Comparison of ENCODE assay signal across 14 cellular contexts in genomic region chr20:4894981-4895381, GRCh38.
DNase-seq lines count a peak whose midpoint lies in the region; ATAC-seq and TF ChIP-seq lines count a peak whose summit lies in the region.
"Had no signal": no experiment of that assay in that cellular context is flagged by ENCODE, and none has a peak within 500 bp of the region (broad histone marks: within the 10 kb centered on the region; RNA-seq: fewer than 3 reads in every experiment).

No MANE protein-coding gene starts in this region.

- BruUV-seq in OCI-LY7 (replicated peaks; lab: Mats Ljungman, UMichigan): no TSS peak

- H3K79me2 ChIP-seq in OCI-LY7 (ENCODE audit: insufficient read depth, low read depth, low read length): no peaks in the 10 kb centered on the region

- H3K27ac ChIP-seq in OCI-LY7 (ENCODE audit: low read depth, low read length, poor library complexity, severe bottlenecking) (no peak overlapping the region), transverse colon (no peak overlapping the region)
- H3K27ac ChIP-seq: breast epithelium had no signal

- peaks cover 20% of the 10 kb centered on the region for H3K4me1 ChIP-seq in OCI-LY7 (ENCODE audit: insufficient read depth, low read length, poor library complexity, severe bottlenecking)
- H3K4me1 ChIP-seq in transverse colon: peaks cover 0 to 24% (median 8%) of the 10 kb centered on the region in 4 donors
- H3K4me1 ChIP-seq: breast epithelium had no signal

- WGBS in transverse colon (ENCODE audit: low coverage in 1 of 2), 2 donors: 81% methylated on average over 8 of the region's 8 CpGs; no CpG with 5 or more reads in 1 of the 2 donors

- no peak overlapping the region for H2AFZ ChIP-seq in OCI-LY7 (ENCODE audit: low read length)

- no peak for TF ChIP-seq EP300 in transverse colon (IDR thresholded peaks at IDR 0.05; ENCODE audit: low read depth)

- no peaks in the 10 kb centered on the region for H3K9me2 ChIP-seq in OCI-LY7 (ENCODE audit: insufficient read depth, low read length)

- DNase-seq in activated CD8-positive, alpha-beta memory T cell treated with anti-CD3 and anti-CD28 coated beads, Interleukin-2, amount 50 U/mL, for 48 hours: peak; percentile 28
- no peak for DNase-seq in activated CD8-positive, alpha-beta memory T cell treated with anti-CD3 and anti-CD28 coated beads, Interleukin-2, amount 50 U/mL, for 4 hours
- peak; percentile 29 for DNase-seq in OCI-LY7 (ENCODE audit: low spot score)
- DNase-seq in left lobe of liver (ENCODE audit: low spot score): no peak
- peak; percentile 51 for DNase-seq in superior temporal gyrus (ENCODE audit: extremely low spot score)
- no peak for DNase-seq in transverse colon
- no peak for DNase-seq in NCI-H2107 (lab: John Stamatoyannopoulos, UW)
- DNase-seq: activated CD4-positive, alpha-beta T cell treated with anti-CD3 and anti-CD28 coated beads, Interleukin-2, amount 50 U/mL, for 1 hour; activated gamma-delta T cell treated with Interleukin-2 at 50 U/mL for 16 hours; NCI-H2227 treated with DMSO at 0.1 percent for 48 hours; PC-3; T-helper 1 cell had no signal

- POLR2A ChIA-PET in OCI-LY7 (lab: Charles Lee): interaction anchor here (0.9 kb wide), 1 partner anchor 11 kb away, joined by 3 read pairs; no protein-coding TSS in a partner anchor

- H3K9me3 ChIP-seq in OCI-LY7 (ENCODE audit: low read length): no peaks in the 10 kb centered on the region
- no peaks in the 10 kb centered on the region for H3K9me3 ChIP-seq in transverse colon
- H3K9me3 ChIP-seq: breast epithelium had no signal

- H3K36me3 ChIP-seq in OCI-LY7 (ENCODE audit: insufficient read depth, low read length): peaks cover 13% of the 10 kb centered on the region
- H3K36me3 ChIP-seq in transverse colon: no peaks in the 10 kb centered on the region
- H3K36me3 ChIP-seq: breast epithelium had no signal

- H3K4me3 ChIP-seq in OCI-LY7 (ENCODE audit: low read depth, low read length, poor library complexity, severe bottlenecking) (no peak overlapping the region), transverse colon (no peak overlapping the region)
- H3K4me3 ChIP-seq: breast epithelium had no signal

- H4K20me1 ChIP-seq in OCI-LY7 (ENCODE audit: insufficient read depth, low read length): no peaks in the 10 kb centered on the region

- no peaks in the 10 kb centered on the region for H3K27me3 ChIP-seq in transverse colon
- H3K27me3 ChIP-seq: breast epithelium had no signal

- H3K4me2 ChIP-seq in OCI-LY7 (ENCODE audit: low read length): peak overlapping the region; percentile 22

- in situ Hi-C loops in transverse colon (cut with MboI; ENCODE audit: low pct_ligation_motif_present in 1 of 4, low pct_unique_long_range_greater_than_20kb in 1 of 4, low sequenced_read_pairs in 3 of 4): no loop called here

- CTCF ChIA-PET in OCI-LY7 (lab: Charles Lee; ENCODE audit: unreplicated experiment): no interaction called here

- intact Hi-C loops in OCI-LY7 (cut with micrococcal nuclease; ENCODE audit: unreplicated experiment) (no loop called here), transverse colon (cut with DNase I; ENCODE audit: low total_unique reads) (no loop called here)

- TF ChIP-seq POLR2A in transverse colon (IDR thresholded peaks at IDR 0.05): no peak

- no peak for TF ChIP-seq CTCF in OCI-LY7 (conservative IDR thresholded peaks at IDR 0.05; ENCODE audit: low read length)
- TF ChIP-seq CTCF in transverse colon (IDR thresholded peaks at IDR 0.05): no peak

- peak; percentile 26 for ATAC-seq in left lobe of liver
- ATAC-seq in HG03378 (IDR thresholded peaks at IDR 0.05; ENCODE audit: unreplicated experiment): no peak
- ATAC-seq: PC-3 had no signal

Comparison
In these comparisons a context has a peak if more than half of its experiments do, and no peak if none do; other contexts are left out.
1. DNase-seq: peak in activated CD8-positive, alpha-beta memory T cell treated with anti-CD3 and anti-CD28 coated beads, Interleukin-2, amount 50 U/mL, for 48 hours (single experiment), OCI-LY7 (single experiment) and superior temporal gyrus (single experiment); none in activated CD8-positive, alpha-beta memory T cell treated with anti-CD3 and anti-CD28 coated beads, Interleukin-2, amount 50 U/mL, for 4 hours (single experiment), left lobe of liver (single experiment), transverse colon (single experiment) and NCI-H2107 (single experiment).